ENCODE assay signal across 6 cellular contexts in the genomic region with DNA sequence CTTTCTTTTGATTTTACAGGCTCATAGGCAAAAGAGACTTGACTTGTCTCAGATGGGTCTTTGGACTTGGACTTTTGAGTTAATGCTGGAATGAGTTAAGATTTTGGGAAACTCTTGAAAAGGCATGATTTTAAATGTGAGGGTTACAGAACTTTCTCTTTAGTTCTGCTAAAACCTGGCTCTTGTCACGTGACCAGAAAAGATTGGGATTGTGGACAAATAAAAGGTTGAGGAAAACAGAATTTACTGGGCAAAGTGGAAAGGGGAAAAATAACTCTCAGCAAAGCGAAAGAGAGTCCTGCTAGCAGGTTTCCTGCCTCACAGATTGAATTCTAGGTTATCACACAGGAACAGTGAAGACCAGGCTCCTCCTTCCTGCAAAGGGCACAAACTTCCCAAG.
"Had no signal": no experiment of that assay in that cellular context is flagged by ENCODE, and none has a peak within 500 bp of the region (broad histone marks: within the 10 kb centered on the region; RNA-seq: fewer than 3 reads in every experiment).

No MANE protein-coding gene starts in this region.

- DNase-seq: GDM1, GF-D8 had no signal

- FAIRE-seq: G401.6, GM12891, GM12892, GM18507 had no signal
